ENCODE assay signal across 24 cellular contexts in genomic region chr22:46406791-46407190, GRCh38.
DNase-seq lines count a peak whose midpoint lies in the region; ATAC-seq, FAIRE-seq and TF ChIP-seq lines count a peak whose summit lies in the region.
"Had no signal": no experiment of that assay in that cellular context is flagged by ENCODE, and none has a peak within 500 bp of the region (broad histone marks: within the 10 kb centered on the region; RNA-seq: fewer than 3 reads in every experiment).

No MANE protein-coding gene starts in this region.

- no peak overlapping the region for H3K56ac ChIP-seq in H9 (ENCODE audit: insufficient read length, low read depth, low read length)
- no peak overlapping the region for H3K56ac ChIP-seq in H1 (replicated peaks; ENCODE audit: insufficient read length, low read depth, low read length)

- no peak overlapping the region for H3K27ac ChIP-seq in H9 (ENCODE audit: insufficient read length, low read depth, low read length)
- H3K27ac ChIP-seq in H1 (ENCODE audit: low read depth, low read length) = no peak overlapping the region
- no peak overlapping the region for H3K27ac ChIP-seq in kidney (ENCODE audit: low read depth in 2 of 2, low read length in 2 of 2)
- H3K27ac ChIP-seq: 22Rv1, BLaER1, C4-2B had no signal

- no CpG with 5 or more reads among the region's 15 CpGs for WGBS in H9 (ENCODE audit: extremely low coverage, insufficient read length, low lambda C conversion rate)
- WGBS in H1 (ENCODE audit: extremely low coverage in 1 of 2, insufficient coverage in 1 of 2, insufficient read length in 1 of 2, insufficient replicate concordance in 2 of 2, low coverage in 1 of 2, low lambda C conversion rate in 2 of 2, missing lambda C conversion rate in 1 of 2), 2 experiments = 91% methylated on average over 15 of the region's 15 CpGs; no CpG with 5 or more reads in 1 of the 2 experiments

- H3K4me1 ChIP-seq in H9 (ENCODE audit: insufficient read depth, low read length) (no peaks in the 10 kb centered on the region), H1 (replicated peaks in 1 of 4; ENCODE audit: control insufficient read depth in 3 of 4, insufficient read depth in 4 of 4, low read length in 3 of 4) (peaks cover 0 to 7% (median 4%) of the 10 kb centered on the region in 4 experiments; a peak in 4 of 7 replicates), kidney (ENCODE audit: control insufficient read depth in 1 of 2, insufficient read depth in 1 of 2, low read depth in 1 of 2, low read length in 2 of 2) (no peaks in the 10 kb centered on the region)

- H3K4me1 Mint-ChIP-seq in activated naive CD8-positive, alpha-beta T cell treated with anti-CD3 and anti-CD28 coated beads, Interleukin-2, amount 50 U/mL, for 24 hours = peaks cover 4% of the 10 kb centered on the region
- no peaks in the 10 kb centered on the region for H3K4me1 Mint-ChIP-seq in activated naive CD8-positive, alpha-beta T cell treated with anti-CD3 and anti-CD28 coated beads for 36 hours
- peaks cover 0 to 9% of the 10 kb centered on the region in 2 experiments; a peak in 2 of 4 replicates for H3K4me1 Mint-ChIP-seq in H9
- H3K4me1 Mint-ChIP-seq: B cell had no signal

- H4K8ac ChIP-seq in H9 (replicated peaks; ENCODE audit: insufficient read length, low read depth, low read length) (no peak overlapping the region), H1 (ENCODE audit: extremely low read depth, insufficient read depth, low read length) (peak overlapping the region; percentile 41; the same call in 1 of the 2 replicates)

- FAIRE-seq in H1 (lab: Jason Lieb, UNC) = no peak
- no peak for FAIRE-seq in kidney (lab: Jason Lieb, UNC)
- FAIRE-seq: A204.1, D721Med, GM12878, H54 had no signal

- H3K27me3 ChIP-seq in H9 (ENCODE audit: insufficient read depth, low read length) (no peaks in the 10 kb centered on the region), H1 (replicated peaks in 1 of 4; ENCODE audit: control insufficient read depth in 3 of 4, extremely low read depth in 1 of 4, insufficient read depth in 3 of 4, low read length in 3 of 4) (no peaks in the 10 kb centered on the region)
- H3K27me3 ChIP-seq: BLaER1 had no signal

- H2BK20ac ChIP-seq in H9 (ENCODE audit: low read depth, low read length, poor library complexity, severe bottlenecking) (no peak overlapping the region), H1 (ENCODE audit: low read length) (no peak overlapping the region)

- no peaks in the 10 kb centered on the region for H3K79me1 ChIP-seq in H9 (ENCODE audit: insufficient read depth, low read depth, low read length, poor library complexity, severe bottlenecking)
- H3K79me1 ChIP-seq in H1 (ENCODE audit: low read depth, low read length) = no peaks in the 10 kb centered on the region

- peak; percentile 20 for ATAC-seq in activated naive CD8-positive, alpha-beta T cell treated with anti-CD3 and anti-CD28 coated beads, Interleukin-2, amount 50 U/mL, for 24 hours
- ATAC-seq in esophagus mucosa (no peak), HG03097 (IDR thresholded peaks at IDR 0.05; ENCODE audit: low FRiP score, unreplicated experiment) (no peak)
- ATAC-seq: GM12878, GM23338 had no signal

- TF ChIP-seq POLR2A in H1 (IDR thresholded peaks at IDR 0.05; ENCODE audit: control extremely low read depth in 1 of 2, low read depth in 2 of 2, low read length in 2 of 2) = no peak

- no peak for TF ChIP-seq RAD21 in H1 (IDR thresholded peaks at IDR 0.05 in 1 of 2, conservative IDR thresholded peaks at IDR 0.05 in 1 of 2; ENCODE audit: low read depth in 2 of 2, low read length in 2 of 2)

- CTCF ChIA-PET in H1 (lab: Charles Lee; ENCODE audit: partially characterized antibody) = interaction anchor here (1.1 to 2.6 kb wide), 3 partner anchors 10 to 132 kb away, joined by 3 to 9 read pairs (median 6); no protein-coding TSS in a partner anchor

- H4K20me1 ChIP-seq in H9 (ENCODE audit: control insufficient read depth, insufficient read depth, insufficient read length) (no peaks in the 10 kb centered on the region), H1 (replicated peaks in 1 of 2; ENCODE audit: control insufficient read depth in 1 of 2, insufficient read depth in 2 of 2, low read length in 2 of 2) (peaks cover 0 to 1% of the 10 kb centered on the region in 2 experiments)
- H4K20me1 ChIP-seq: BLaER1 had no signal

- H3K14ac ChIP-seq in H9 (ENCODE audit: insufficient read depth, low read length) (no peak overlapping the region), H1 (ENCODE audit: insufficient read length) (no peak overlapping the region)

- H3K36me3 ChIP-seq in H1 (ENCODE audit: control insufficient read depth in 2 of 4, insufficient read depth in 4 of 4, low read length in 3 of 4) = no peaks in the 10 kb centered on the region
- no peaks in the 10 kb centered on the region for H3K36me3 ChIP-seq in kidney (ENCODE audit: control insufficient read depth in 1 of 2, insufficient read depth in 2 of 2, low read length in 2 of 2)
- H3K36me3 ChIP-seq: BLaER1 had no signal

- no peak overlapping the region for H2BK120ac ChIP-seq in H9 (ENCODE audit: low read depth, low read length, poor library complexity, severe bottlenecking)
- no peak overlapping the region for H2BK120ac ChIP-seq in H1 (replicated peaks; ENCODE audit: low read depth, low read length)

- no peak overlapping the region for H3K4me3 ChIP-seq in H1 (ENCODE audit: extremely low read depth in 1 of 4, insufficient read depth in 2 of 4, low read depth in 3 of 4, low read length in 4 of 4)
- H3K4me3 ChIP-seq in kidney (ENCODE audit: low read length in 2 of 2) = no peak overlapping the region
- H3K4me3 ChIP-seq: BLaER1, GM12878, GM23338 had no signal

- H3K79me2 ChIP-seq in H9 (ENCODE audit: insufficient read depth, low read length) (no peaks in the 10 kb centered on the region), H1 (ENCODE audit: control insufficient read depth in 1 of 2, insufficient read depth in 2 of 2, low read length in 2 of 2) (no peaks in the 10 kb centered on the region)

- H3K9me3 ChIP-seq in H9 (ENCODE audit: control insufficient read depth, low read depth, low read length) (no peaks in the 10 kb centered on the region), H1 (ENCODE audit: insufficient read depth in 2 of 2, low read depth in 1 of 2, low read length in 1 of 2) (no peaks in the 10 kb centered on the region), kidney (ENCODE audit: control insufficient read depth in 1 of 2, low read length in 2 of 2) (no peaks in the 10 kb centered on the region)
- H3K9me3 ChIP-seq: BLaER1 had no signal

- no peak overlapping the region for H3K4me3 Mint-ChIP-seq in activated naive CD8-positive, alpha-beta T cell treated with anti-CD3 and anti-CD28 coated beads, Interleukin-2, amount 50 U/mL, for 24 hours
- no peak overlapping the region for H3K4me3 Mint-ChIP-seq in activated naive CD8-positive, alpha-beta T cell treated with anti-CD3 and anti-CD28 coated beads for 36 hours
- no peak overlapping the region for H3K4me3 Mint-ChIP-seq in H9
- H3K4me3 Mint-ChIP-seq: B cell; CD4-positive, alpha-beta T cell; CD8-positive, alpha-beta memory T cell; GM23338 had no signal

- H3T11ph ChIP-seq in H9 (ENCODE audit: low read length) = no peak overlapping the region

- no peak overlapping the region for H2AK5ac ChIP-seq in H9 (ENCODE audit: insufficient read length, low read length)
- H2AK5ac ChIP-seq in H1 (ENCODE audit: low read depth, low read length) = no peak overlapping the region

- no peak overlapping the region for H2AFZ ChIP-seq in H9 (ENCODE audit: low read length)
- no peak overlapping the region for H2AFZ ChIP-seq in H1 (ENCODE audit: low read length)
- H2AFZ ChIP-seq: GM23338 had no signal

- H2BK12ac ChIP-seq in H9 (ENCODE audit: insufficient read length, low read depth, low read length) = no peak overlapping the region
- no peak overlapping the region for H2BK12ac ChIP-seq in H1 (ENCODE audit: low read depth, low read length)

- H3K4me2 ChIP-seq in H9 (ENCODE audit: insufficient read depth, insufficient read length, low read length) = no peak overlapping the region
- H3K4me2 ChIP-seq in H1 (ENCODE audit: insufficient read depth in 1 of 2, low read depth in 2 of 2, low read length in 2 of 2) = no peak overlapping the region
- H3K4me2 ChIP-seq: BLaER1, GM23338 had no signal

- H3K27ac Mint-ChIP-seq in activated naive CD8-positive, alpha-beta T cell treated with anti-CD3 and anti-CD28 coated beads, Interleukin-2, amount 50 U/mL, for 24 hours = no peak overlapping the region
- no peak overlapping the region for H3K27ac Mint-ChIP-seq in activated naive CD8-positive, alpha-beta T cell treated with anti-CD3 and anti-CD28 coated beads for 36 hours
- peak overlapping the region in 1 of 3 experiments; percentile 48; a peak in 2 of 7 replicates for H3K27ac Mint-ChIP-seq in H9
- H3K27ac Mint-ChIP-seq: B cell; CD4-positive, alpha-beta T cell; GM23338 had no signal

- H3K9me3 Mint-ChIP-seq in activated naive CD8-positive, alpha-beta T cell treated with anti-CD3 and anti-CD28 coated beads, Interleukin-2, amount 50 U/mL, for 24 hours = no peaks in the 10 kb centered on the region
- no peaks in the 10 kb centered on the region for H3K9me3 Mint-ChIP-seq in activated naive CD8-positive, alpha-beta T cell treated with anti-CD3 and anti-CD28 coated beads for 36 hours
- no peaks in the 10 kb centered on the region for H3K9me3 Mint-ChIP-seq in H9
- H3K9me3 Mint-ChIP-seq: CD4-positive, alpha-beta T cell; CD8-positive, alpha-beta memory T cell; GM23338 had no signal

- H2BK15ac ChIP-seq in H9 (ENCODE audit: low read depth, low read length) (0 out of 2 replicates have a peak overlapping the region, but pooled peaks have one; percentile 5), H1 (ENCODE audit: low read length) (no peak overlapping the region)

- TF ChIP-seq EP300 in H1 (IDR thresholded peaks at IDR 0.05; ENCODE audit: borderline replicate concordance in 1 of 2, low read depth in 2 of 2, low read length in 2 of 2) = no peak

- no peak overlapping the region for H3K4ac ChIP-seq in H9 (ENCODE audit: low read depth, low read length)
- no peak overlapping the region for H3K4ac ChIP-seq in H1 (replicated peaks; ENCODE audit: insufficient read length, low read depth, low read length)

- H2BK5ac ChIP-seq in H9 (ENCODE audit: insufficient read length, low read length) = no peak overlapping the region
- H2BK5ac ChIP-seq in H1 (ENCODE audit: low read depth, low read length) = no peak overlapping the region; the same call in 1 of the 2 replicates

- H3K9ac ChIP-seq in H9 (ENCODE audit: extremely low read depth, insufficient read length, low read length) (no peak overlapping the region), H1 (replicated peaks in 1 of 4; ENCODE audit: extremely low read depth in 1 of 4, low read depth in 3 of 4, low read length in 3 of 4) (no peak overlapping the region), kidney (ENCODE audit: low read length in 2 of 2) (no peak overlapping the region)
- H3K9ac ChIP-seq: BLaER1 had no signal

- TF ChIP-seq CTCF in H9 (conservative IDR thresholded peaks at IDR 0.05) = no peak
- TF ChIP-seq CTCF in H1 (IDR thresholded peaks at IDR 0.05; ENCODE audit: control extremely low read depth in 1 of 3, insufficient read depth in 1 of 3, low read depth in 1 of 3, low read length in 3 of 3) = no peak
- TF ChIP-seq CTCF in kidney (IDR thresholded peaks at IDR 0.05; ENCODE audit: borderline replicate concordance, extremely low read depth, insufficient read depth) = no peak

- H4K5ac ChIP-seq in H9 (ENCODE audit: insufficient read length, low read depth, low read length) = no peak overlapping the region
- no peak overlapping the region for H4K5ac ChIP-seq in H1 (ENCODE audit: insufficient read length, low read depth, low read length)

- H4K91ac ChIP-seq in H9 (ENCODE audit: insufficient read length, low read depth, low read length) (no peak overlapping the region), H1 (replicated peaks; ENCODE audit: insufficient read length, low read length) (no peak overlapping the region)

- intact Hi-C loops in kidney (cut with DNase I) = no loop called here

- no peaks in the 10 kb centered on the region for H3K27me3 Mint-ChIP-seq in activated naive CD8-positive, alpha-beta T cell treated with anti-CD3 and anti-CD28 coated beads, Interleukin-2, amount 50 U/mL, for 24 hours
- no peaks in the 10 kb centered on the region for H3K27me3 Mint-ChIP-seq in activated naive CD8-positive, alpha-beta T cell treated with anti-CD3 and anti-CD28 coated beads for 36 hours
- peaks cover 2% of the 10 kb centered on the region for H3K27me3 Mint-ChIP-seq in H9 (ENCODE audit: low read depth)
- H3K27me3 Mint-ChIP-seq: B cell; CD4-positive, alpha-beta T cell had no signal

- H3K36me3 Mint-ChIP-seq in activated naive CD8-positive, alpha-beta T cell treated with anti-CD3 and anti-CD28 coated beads, Interleukin-2, amount 50 U/mL, for 24 hours (ENCODE audit: low read depth) = no peaks in the 10 kb centered on the region
- H3K36me3 Mint-ChIP-seq in activated naive CD8-positive, alpha-beta T cell treated with anti-CD3 and anti-CD28 coated beads for 36 hours = no peaks in the 10 kb centered on the region
- peaks cover 0 to 8% (median 4%) of the 10 kb centered on the region in 3 experiments; a peak in 2 of 7 replicates for H3K36me3 Mint-ChIP-seq in H9 (ENCODE audit: insufficient read depth in 1 of 3, low read depth in 3 of 3)
- H3K36me3 Mint-ChIP-seq: CD8-positive, alpha-beta memory T cell had no signal

- H3K23ac ChIP-seq in H9 (ENCODE audit: insufficient read length, low read depth, low read length) (no peak overlapping the region), H1 (ENCODE audit: insufficient read length) (no peak overlapping the region)

- H3K18ac ChIP-seq in H9 (ENCODE audit: insufficient read length, low read depth, low read length) (no peak overlapping the region), H1 (ENCODE audit: extremely low read depth, low read length) (no peak overlapping the region)

- DNase-seq in activated naive CD8-positive, alpha-beta T cell treated with anti-CD3 and anti-CD28 coated beads, Interleukin-2, amount 50 U/mL, for 24 hours = no peak
- DNase-seq in activated naive CD8-positive, alpha-beta T cell treated with anti-CD3 and anti-CD28 coated beads for 36 hours = no peak
- DNase-seq in H9 = no peak
- DNase-seq in H1 (ENCODE audit: low read depth in 1 of 2, low spot score in 2 of 2) = no peak
- DNase-seq in kidney = peak; percentile 72
- DNase-seq in mesenteric fat pad (ENCODE audit: low spot score) = no peak
- DNase-seq: CD4-positive, alpha-beta T cell; CD8-positive, alpha-beta memory T cell; DMS 273 treated with DMSO at 0.1 percent for 48 hours; DMS79; EL; GDM1; HCEC 1CT had no signal

- POLR2A ChIA-PET in H1 (lab: Charles Lee; ENCODE audit: partially characterized antibody) = interaction anchor here (0.5 to 1.4 kb wide), 2 partner anchors 9 to 10 kb away, joined by 3 read pairs; no protein-coding TSS in a partner anchor

- H3K23me2 ChIP-seq in H9 (ENCODE audit: insufficient read length, low read depth, low read length, poor library complexity, severe bottlenecking) = no peaks in the 10 kb centered on the region
- H3K23me2 ChIP-seq in H1 (ENCODE audit: low read depth, low read length) = no peaks in the 10 kb centered on the region
